16 cellular contexts compared by ENCODE assay signal in genomic region chr9:131178895-131179294, GRCh38. TPM values are rescaled to one million over a fixed set of nuclear protein-coding genes. Genes with fewer than 3 reads are reported as not detected.
DNase-seq lines count a peak whose midpoint lies in the region; ATAC-seq and TF ChIP-seq lines count a peak whose summit lies in the region.
"Had no signal": no experiment of that assay in that cellular context is flagged by ENCODE, and none has a peak within 500 bp of the region (broad histone marks: within the 10 kb centered on the region; RNA-seq: fewer than 3 reads in every experiment).

No MANE protein-coding gene starts in this region.

- in situ Hi-C loops in brain microvascular endothelial cell (cut with HindIII; ENCODE audit: low pct_ligation_motif_present, low sequenced_read_pairs), result no loop called here
- in situ Hi-C loops in transverse colon (cut with MboI; ENCODE audit: low pct_ligation_motif_present in 1 of 4, low pct_unique_long_range_greater_than_20kb in 1 of 4, low sequenced_read_pairs in 3 of 4), result loop anchor here in 2 of 4 donors (5.0 kb wide), 1 partner anchor 158 kb away; no protein-coding TSS in a partner anchor

- H3K4me1 ChIP-seq in transverse colon (peaks cover 0 to 4% (median 0%) of the 10 kb centered on the region in 4 donors), aorta (ENCODE audit: control insufficient read depth in 1 of 2, insufficient read depth in 2 of 2, low read length in 2 of 2) (no peaks in the 10 kb centered on the region)
- H3K4me1 ChIP-seq: upper lobe of right lung had no signal

- ATAC-seq in activated naive CD4-positive, alpha-beta T cell treated with anti-CD3 and anti-CD28 coated beads, Interleukin-2, amount 50 U/mL, for 72 hours, result no peak
- ATAC-seq in memory B cell (ENCODE audit: low read depth), result no peak
- ATAC-seq in natural killer cell, result no peak
- no peak for ATAC-seq in aorta (ENCODE audit: low FRiP score)

- TF ChIP-seq EP300 in transverse colon (IDR thresholded peaks at IDR 0.05; ENCODE audit: low read depth), result no peak

- CTCF ChIA-PET in activated naive CD4-positive, alpha-beta T cell treated with anti-CD3 and anti-CD28 coated beads, Interleukin-2, amount 10 ng/mL, durations not matched to agents 7 days and 5 days (lab: Charles Lee), result interaction anchor here (0.6 to 10.4 kb wide), 11 partner anchors 12 to 170 kb away, joined by 3 to 161 read pairs (median 4); no protein-coding TSS in a partner anchor

- H3K36me3 Mint-ChIP-seq in activated naive CD4-positive, alpha-beta T cell treated with anti-CD3 and anti-CD28 coated beads, Interleukin-2, amount 10 ng/mL, durations not matched to agents 7 days and 5 days, result peaks cover 55% of the 10 kb centered on the region
- peaks cover 12 to 17% of the 10 kb centered on the region in 2 donors for H3K36me3 Mint-ChIP-seq in activated naive CD4-positive, alpha-beta T cell treated with anti-CD3 and anti-CD28 coated beads, Interleukin-2, amount 50 U/mL, for 72 hours
- peaks cover 30% of the 10 kb centered on the region for H3K36me3 Mint-ChIP-seq in memory B cell
- peaks cover 15% of the 10 kb centered on the region for H3K36me3 Mint-ChIP-seq in natural killer cell

- WGBS in transverse colon (ENCODE audit: low coverage in 1 of 2), 2 donors, result 85% methylated on average over 1 of the region's 1 CpG; no CpG with 5 or more reads in 1 of the 2 donors
- 94 to 100% methylated on average over 1 of the region's 1 CpG for WGBS in aorta, 2 donors

- H3K4me3 Mint-ChIP-seq in activated naive CD4-positive, alpha-beta T cell treated with anti-CD3 and anti-CD28 coated beads, Interleukin-2, amount 10 ng/mL, durations not matched to agents 7 days and 5 days, result no peak overlapping the region
- H3K4me3 Mint-ChIP-seq in memory B cell (no peak overlapping the region), natural killer cell (no peak overlapping the region)
- H3K4me3 Mint-ChIP-seq: activated CD4-positive, alpha-beta T cell treated with anti-CD3 and anti-CD28 coated beads for 36 hours; CD14-positive monocyte; T-helper 17 cell had no signal

- TF ChIP-seq POLR2A in transverse colon (IDR thresholded peaks at IDR 0.05), result no peak

- no peaks in the 10 kb centered on the region for H3K9me3 ChIP-seq in transverse colon
- H3K9me3 ChIP-seq in aorta (ENCODE audit: control insufficient read depth, low read length), result no peaks in the 10 kb centered on the region
- H3K9me3 ChIP-seq: mucosa of descending colon, SJCRH30, upper lobe of right lung had no signal

- H3K4me1 Mint-ChIP-seq in activated naive CD4-positive, alpha-beta T cell treated with anti-CD3 and anti-CD28 coated beads, Interleukin-2, amount 10 ng/mL, durations not matched to agents 7 days and 5 days, result peaks cover 9% of the 10 kb centered on the region
- H3K4me1 Mint-ChIP-seq in memory B cell (peaks cover 28% of the 10 kb centered on the region), natural killer cell (peaks cover 9 to 24% of the 10 kb centered on the region in 2 donors)

- intact Hi-C loops in transverse colon (cut with DNase I; ENCODE audit: low total_unique reads), result loop anchor here (5.0 kb wide), 1 partner anchor 158 kb away; no protein-coding TSS in a partner anchor
- intact Hi-C loops in natural killer cell (cut with micrococcal nuclease), result loop anchor here (1.0 kb wide), 1 partner anchor 157 kb away; no protein-coding TSS in a partner anchor
- intact Hi-C loops in aorta (cut with DNase I), result loop anchor here (2.0 kb wide), 1 partner anchor 158 kb away; no protein-coding TSS in a partner anchor

- no peak for DNase-seq in activated naive CD4-positive, alpha-beta T cell treated with anti-CD3 and anti-CD28 coated beads, Interleukin-2, amount 10 ng/mL, durations not matched to agents 7 days and 5 days
- DNase-seq in activated naive CD4-positive, alpha-beta T cell treated with anti-CD3 and anti-CD28 coated beads, Interleukin-2, amount 50 U/mL, for 72 hours (ENCODE audit: low spot score in 2 of 2), result no peak
- DNase-seq in brain microvascular endothelial cell (no peak), memory B cell (ENCODE audit: low spot score in 2 of 2) (no peak), transverse colon (no peak), natural killer cell (no peak), aorta (no peak), nucleus accumbens (lab: John Stamatoyannopoulos, UW) (no peak)

- H3K27me3 Mint-ChIP-seq in activated naive CD4-positive, alpha-beta T cell treated with anti-CD3 and anti-CD28 coated beads, Interleukin-2, amount 10 ng/mL, durations not matched to agents 7 days and 5 days, result no peaks in the 10 kb centered on the region
- H3K27me3 Mint-ChIP-seq in memory B cell, result no peaks in the 10 kb centered on the region
- no peaks in the 10 kb centered on the region for H3K27me3 Mint-ChIP-seq in natural killer cell (ENCODE audit: low read depth in 2 of 2)
- H3K27me3 Mint-ChIP-seq: activated CD4-positive, alpha-beta T cell treated with anti-CD3 and anti-CD28 coated beads for 36 hours; T-helper 17 cell had no signal

- H3K36me3 ChIP-seq in brain microvascular endothelial cell (replicated peaks) (peaks cover 54% of the 10 kb centered on the region), transverse colon (peaks cover 0 to 50% (median 18%) of the 10 kb centered on the region in 4 donors), aorta (ENCODE audit: control insufficient read depth in 1 of 2, insufficient read depth in 2 of 2, low read length in 1 of 2) (peaks cover 10% of the 10 kb centered on the region in 2 donors)

- no peaks in the 10 kb centered on the region for H3K27me3 ChIP-seq in brain microvascular endothelial cell (replicated peaks)
- no peaks in the 10 kb centered on the region for H3K27me3 ChIP-seq in transverse colon
- no peaks in the 10 kb centered on the region for H3K27me3 ChIP-seq in aorta (ENCODE audit: control insufficient read depth in 1 of 2, insufficient read depth in 2 of 2, low read length in 1 of 2)
- H3K27me3 ChIP-seq: SJCRH30, upper lobe of right lung had no signal

- H3K27ac Mint-ChIP-seq in activated naive CD4-positive, alpha-beta T cell treated with anti-CD3 and anti-CD28 coated beads, Interleukin-2, amount 10 ng/mL, durations not matched to agents 7 days and 5 days, result peak overlapping the region; percentile 50
- no peak overlapping the region for H3K27ac Mint-ChIP-seq in activated naive CD4-positive, alpha-beta T cell treated with anti-CD3 and anti-CD28 coated beads, Interleukin-2, amount 50 U/mL, for 72 hours
- H3K27ac Mint-ChIP-seq in memory B cell (peak overlapping the region; percentile 21), natural killer cell (no peak overlapping the region)
- H3K27ac Mint-ChIP-seq: T-helper 17 cell had no signal

- no peaks in the 10 kb centered on the region for H3K9me3 Mint-ChIP-seq in activated naive CD4-positive, alpha-beta T cell treated with anti-CD3 and anti-CD28 coated beads, Interleukin-2, amount 10 ng/mL, durations not matched to agents 7 days and 5 days
- H3K9me3 Mint-ChIP-seq in activated naive CD4-positive, alpha-beta T cell treated with anti-CD3 and anti-CD28 coated beads, Interleukin-2, amount 50 U/mL, for 72 hours, result no peaks in the 10 kb centered on the region
- H3K9me3 Mint-ChIP-seq in memory B cell, result no peaks in the 10 kb centered on the region
- no peaks in the 10 kb centered on the region for H3K9me3 Mint-ChIP-seq in natural killer cell
- H3K9me3 Mint-ChIP-seq: CD14-positive monocyte had no signal

- H3K27ac ChIP-seq in brain microvascular endothelial cell, result peak overlapping the region; percentile 78
- peak overlapping the region in 3 of 4 donors; percentile 6 to 41 (median 38) for H3K27ac ChIP-seq in transverse colon
- H3K27ac ChIP-seq in aorta (ENCODE audit: low read depth in 1 of 2, low read length in 2 of 2), result no peak overlapping the region
- H3K27ac ChIP-seq: epithelial cell of prostate, PC-9, upper lobe of right lung had no signal

- no peak for TF ChIP-seq CTCF in brain microvascular endothelial cell (IDR thresholded peaks at IDR 0.05; ENCODE audit: low read depth, low read length, missing control alignments)
- TF ChIP-seq CTCF in transverse colon (IDR thresholded peaks at IDR 0.05), result no peak
- no peak for TF ChIP-seq CTCF in natural killer cell (IDR thresholded peaks at IDR 0.05)

- H3K4me3 ChIP-seq in brain microvascular endothelial cell (ENCODE audit: low read depth, low read length) (no peak overlapping the region), transverse colon (no peak overlapping the region), aorta (ENCODE audit: low read length in 2 of 2) (no peak overlapping the region)
- H3K4me3 ChIP-seq: mucosa of descending colon, PC-9, SJCRH30, upper lobe of right lung had no signal

RNA-seq across cellular contexts. Expression of gene NUP214, which starts 53.5 kb away (rescaled TPM):
- total RNA-seq in activated naive CD4-positive, alpha-beta T cell treated with anti-CD3 and anti-CD28 coated beads, Interleukin-2, amount 50 U/mL, for 72 hours, result 10 to 100 TPM; 46.4 to 75.5 TPM
- total RNA-seq in transverse colon (100 to 1,000 TPM in 2 of 4 donors, 10 to 100 TPM in 2; 48.3 to 152 (median 85.9) TPM), natural killer cell (100 to 1,000 TPM; 125 to 133 (median 132) TPM), aorta (10 to 100 TPM; 53.2 to 63.6 TPM)
- polyA plus RNA-seq in aorta, result 10 to 100 TPM in 1 of 2 donors, 1 to 10 TPM in 1; 6.6 to 27.5 TPM

Comparison
In these comparisons a context has a peak if more than half of its experiments do, and no peak if none do; other contexts are left out.
1. H3K27ac Mint-ChIP-seq: peak in activated naive CD4-positive, alpha-beta T cell treated with anti-CD3 and anti-CD28 coated beads, Interleukin-2, amount 10 ng/mL, durations not matched to agents 7 days and 5 days (single experiment) and memory B cell (single experiment); none in activated naive CD4-positive, alpha-beta T cell treated with anti-CD3 and anti-CD28 coated beads, Interleukin-2, amount 50 U/mL, for 72 hours (0 of 2) and natural killer cell (0 of 2).
2. H3K27ac ChIP-seq: peak in brain microvascular endothelial cell (single experiment) and transverse colon (3 of 4); none in aorta (0 of 2).